9 cellular contexts compared by ENCODE assay signal in genomic region chr11:130000552-130001176, GRCh38. TPM values are rescaled to one million over a fixed set of nuclear protein-coding genes. Genes with fewer than 3 reads are reported as not detected.
DNase-seq lines count a peak whose midpoint lies in the region; ATAC-seq and TF ChIP-seq lines count a peak whose summit lies in the region.
"Had no signal": no experiment of that assay in that cellular context is flagged by ENCODE, and none has a peak within 500 bp of the region (broad histone marks: within the 10 kb centered on the region; RNA-seq: fewer than 3 reads in every experiment).

No MANE protein-coding gene starts in this region.

- H3K4me1 ChIP-seq in liver (ENCODE audit: control insufficient read depth in 4 of 4, insufficient read depth in 4 of 4, low read length in 3 of 4) (peaks cover 8 to 52% (median 31%) of the 10 kb centered on the region in 4 donors), thyroid gland (peaks cover 13 to 21% of the 10 kb centered on the region in 2 donors)

- peak overlapping the region; percentile 98 to 99 for H3K27ac ChIP-seq in liver (ENCODE audit: low read depth in 1 of 2, low read length in 2 of 2)
- H3K27ac ChIP-seq in thyroid gland = peak overlapping the region in 2 of 3 donors; percentile 19 to 100

- H3K27me3 Mint-ChIP-seq in activated T-cell treated with anti-CD3 and anti-CD28 coated beads, Interleukin-2, amount 50 U/mL, for 24 hours = no peaks in the 10 kb centered on the region

- no peaks in the 10 kb centered on the region for H3K36me3 ChIP-seq in liver (ENCODE audit: control insufficient read depth in 4 of 4, insufficient read depth in 3 of 4, low read depth in 1 of 4, low read length in 3 of 4)
- H3K36me3 ChIP-seq in thyroid gland = no peaks in the 10 kb centered on the region

- no peak for DNase-seq in activated T-cell treated with anti-CD3 and anti-CD28 coated beads, Interleukin-2, amount 50 U/mL, for 24 hours
- no peak for DNase-seq in activated T-cell treated with anti-CD3 and anti-CD28 coated beads, Interleukin-2, amount 50 U/mL, for 48 hours
- DNase-seq in activated naive CD4-positive, alpha-beta T cell treated with anti-CD3 and anti-CD28 coated beads, Interleukin-2, amount 50 U/mL, for 72 hours (ENCODE audit: low spot score in 2 of 2) = no peak
- DNase-seq in thyroid gland = no peak
- DNase-seq in C1 segment of cervical spinal cord (lab: John Stamatoyannopoulos, UW) = no peak
- DNase-seq in NCI-H187 treated with DMSO at 0.1 percent for 48 hours (lab: John Stamatoyannopoulos, UW) = no peak
- DNase-seq in glomerular visceral epithelial cell (ENCODE audit: extremely low spot score) = no peak
- DNase-seq: cortex of kidney had no signal

- ATAC-seq in activated naive CD4-positive, alpha-beta T cell treated with anti-CD3 and anti-CD28 coated beads, Interleukin-2, amount 50 U/mL, for 72 hours = no peak

- TF ChIP-seq CTCF in liver (IDR thresholded peaks at IDR 0.05; ENCODE audit: low read depth, low read length, missing input control) (no peak), thyroid gland (IDR thresholded peaks at IDR 0.05) (no peak)

- peaks cover 31% of the 10 kb centered on the region for H3K36me3 Mint-ChIP-seq in activated T-cell treated with anti-CD3 and anti-CD28 coated beads, Interleukin-2, amount 50 U/mL, for 24 hours (ENCODE audit: low read depth)
- H3K36me3 Mint-ChIP-seq in activated naive CD4-positive, alpha-beta T cell treated with anti-CD3 and anti-CD28 coated beads, Interleukin-2, amount 50 U/mL, for 72 hours = peaks cover 7 to 16% of the 10 kb centered on the region in 2 donors

- H3K4me1 Mint-ChIP-seq in activated T-cell treated with anti-CD3 and anti-CD28 coated beads, Interleukin-2, amount 50 U/mL, for 24 hours (ENCODE audit: low read depth) = peaks cover 46% of the 10 kb centered on the region

- H3K4me3 ChIP-seq in liver (ENCODE audit: low read depth in 1 of 3, low read length in 3 of 3) (peak overlapping the region; percentile 72 to 98 (median 79)), thyroid gland (replicated peaks in 1 of 3) (no peak overlapping the region)

- peak overlapping the region; percentile 78 to 96 for H3K9ac ChIP-seq in liver (ENCODE audit: low read depth in 1 of 2, low read length in 2 of 2)

- no peaks in the 10 kb centered on the region for H3K9me3 Mint-ChIP-seq in activated T-cell treated with anti-CD3 and anti-CD28 coated beads, Interleukin-2, amount 50 U/mL, for 24 hours
- H3K9me3 Mint-ChIP-seq in activated naive CD4-positive, alpha-beta T cell treated with anti-CD3 and anti-CD28 coated beads, Interleukin-2, amount 50 U/mL, for 72 hours = no peaks in the 10 kb centered on the region

- H3K27ac Mint-ChIP-seq in activated T-cell treated with anti-CD3 and anti-CD28 coated beads, Interleukin-2, amount 50 U/mL, for 24 hours = peak overlapping the region; percentile 95
- H3K27ac Mint-ChIP-seq in activated naive CD4-positive, alpha-beta T cell treated with anti-CD3 and anti-CD28 coated beads, Interleukin-2, amount 50 U/mL, for 72 hours = peak overlapping the region; percentile 95 to 97

- 49% methylated on average over 18 of the region's 18 CpGs for WGBS in liver
- 86% methylated on average over 18 of the region's 18 CpGs for WGBS in thyroid gland, 2 donors

- no peaks in the 10 kb centered on the region for H3K27me3 ChIP-seq in liver (ENCODE audit: control insufficient read depth in 4 of 4, insufficient read depth in 4 of 4, low read length in 3 of 4)
- no peaks in the 10 kb centered on the region for H3K27me3 ChIP-seq in thyroid gland

- TF ChIP-seq POLR2A in thyroid gland (IDR thresholded peaks at IDR 0.05) = no peak

- H3K9me3 ChIP-seq in liver (ENCODE audit: control insufficient read depth in 4 of 4, low read length in 3 of 4) (no peaks in the 10 kb centered on the region), thyroid gland (no peaks in the 10 kb centered on the region)

- peak overlapping the region; percentile 89 for H3K4me3 Mint-ChIP-seq in activated T-cell treated with anti-CD3 and anti-CD28 coated beads, Interleukin-2, amount 50 U/mL, for 24 hours

- intact Hi-C loops in thyroid gland (cut with DNase I) = loop anchor here (5.0 kb wide), 1 partner anchor 67 kb away; the partner anchor contains the start of gene APLP2

- no peak for TF ChIP-seq RAD21 in liver (IDR thresholded peaks at IDR 0.05)

TF ChIP-seq in liver, 16 proteins besides CTCF, POLR2A, EP300 and RAD21:
- TF ChIP-seq YY1 (IDR thresholded peaks at IDR 0.05) (peak; percentile 8), REST (IDR thresholded peaks at IDR 0.05) (no peak), HNF4A (conservative IDR thresholded peaks at IDR 0.05) (no peak)

RNA-seq across cellular contexts. Expression of gene PRDM10, which starts 2.0 kb away (rescaled TPM):
- total RNA-seq in activated naive CD4-positive, alpha-beta T cell treated with anti-CD3 and anti-CD28 coated beads, Interleukin-2, amount 50 U/mL, for 72 hours = 10 to 100 TPM; 13.0 to 28.1 TPM
- 1 to 10 TPM; 4.9 to 7.2 TPM for total RNA-seq in liver
- 1 to 10 TPM; 1.4 to 2.9 TPM for polyA plus RNA-seq in liver
- 10 to 100 TPM in 2 of 4 donors, 1 to 10 TPM in 2; 7.8 to 18.6 (median 9.7) TPM for total RNA-seq in thyroid gland

Comparison
In these comparisons a context has a peak if more than half of its experiments do, and no peak if none do; other contexts are left out.
1. H3K4me3 ChIP-seq: peak in liver (3 of 3); none in thyroid gland (0 of 3).